14 cellular contexts compared by ENCODE assay signal in the genomic region with DNA sequence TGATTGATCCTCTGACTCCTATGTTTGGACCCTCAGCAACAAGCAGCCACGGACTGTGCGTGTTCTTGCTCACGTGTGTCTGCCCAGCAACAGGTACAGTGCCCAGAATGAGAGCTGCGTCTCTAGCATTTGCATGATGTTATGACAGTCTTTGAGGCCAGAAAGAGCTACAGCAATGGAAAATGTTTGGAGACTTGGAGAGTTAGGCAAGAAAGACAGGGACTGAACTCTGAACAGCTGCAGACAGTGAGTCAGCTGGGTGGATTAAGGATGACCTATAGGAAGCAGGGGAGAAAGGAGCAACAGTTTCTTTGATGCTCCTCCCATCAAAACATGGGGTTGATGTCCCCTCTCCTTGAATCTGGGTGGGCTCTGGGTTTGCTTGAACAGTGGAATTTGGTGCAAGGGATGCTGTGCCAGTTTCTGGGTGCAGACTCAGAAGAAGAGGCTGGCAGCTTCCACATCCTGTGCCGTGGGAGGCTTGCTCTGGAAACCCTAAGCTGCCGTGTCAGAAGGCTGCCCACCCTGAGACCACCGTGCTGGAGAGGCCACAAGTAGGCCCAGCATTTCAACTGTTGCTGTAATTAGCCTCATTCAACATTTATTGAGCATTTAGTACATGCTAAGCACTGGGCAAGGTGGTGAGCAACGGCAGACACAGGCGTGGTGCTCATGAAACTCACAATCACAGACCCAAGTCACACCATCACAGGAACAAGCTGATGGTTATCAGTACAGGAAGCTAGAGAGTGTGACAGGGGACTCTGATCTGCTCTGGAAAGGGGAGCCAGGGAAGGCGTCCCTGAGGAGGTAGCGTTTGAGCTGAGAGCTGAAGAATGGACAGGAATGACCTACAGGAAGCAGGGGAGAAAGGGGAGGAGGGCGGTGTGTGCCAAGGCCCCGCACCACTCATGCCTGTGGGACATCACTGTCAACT. TPM values are rescaled to one million over a fixed set of nuclear protein-coding genes. Genes with fewer than 3 reads are reported as not detected.
DNase-seq lines count a peak whose midpoint lies in the region; ATAC-seq and TF ChIP-seq lines count a peak whose summit lies in the region.
"Had no signal": no experiment of that assay in that cellular context is flagged by ENCODE, and none has a peak within 500 bp of the region (broad histone marks: within the 10 kb centered on the region; RNA-seq: fewer than 3 reads in every experiment).

No MANE protein-coding gene starts in this region.

- H3K9me3 Mint-ChIP-seq in activated CD8-positive, alpha-beta T cell treated with anti-CD3 and anti-CD28 coated beads for 36 hours = no peaks in the 10 kb centered on the region
- H3K9me3 Mint-ChIP-seq in stimulated activated effector memory CD8-positive, alpha-beta T cell treated with anti-CD3 and anti-CD28 coated beads, Interleukin-12 subunit alpha, Interleukin-12 subunit beta, amount 100 ng/mL, for 72 hours = no peaks in the 10 kb centered on the region
- H3K9me3 Mint-ChIP-seq in type B pancreatic cell = no peaks in the 10 kb centered on the region

- no peak overlapping the region for H3K4me3 Mint-ChIP-seq in activated CD8-positive, alpha-beta T cell treated with anti-CD3 and anti-CD28 coated beads for 36 hours
- H3K4me3 Mint-ChIP-seq in stimulated activated effector memory CD8-positive, alpha-beta T cell treated with anti-CD3 and anti-CD28 coated beads, Interleukin-12 subunit alpha, Interleukin-12 subunit beta, amount 100 ng/mL, for 72 hours = peak overlapping the region; percentile 10
- no peak overlapping the region for H3K4me3 Mint-ChIP-seq in type B pancreatic cell
- H3K4me3 Mint-ChIP-seq: B cell had no signal

- POLR2A ChIA-PET in activated CD8-positive, alpha-beta T cell treated with anti-CD3 and anti-CD28 coated beads for 36 hours (lab: Charles Lee) = interaction anchor here (0.6 kb wide), 1 partner anchor 33 kb away, joined by 3 read pairs; no protein-coding TSS in a partner anchor

- H3K27me3 Mint-ChIP-seq in activated CD8-positive, alpha-beta T cell treated with anti-CD3 and anti-CD28 coated beads for 36 hours = peaks cover 25% of the 10 kb centered on the region
- H3K27me3 Mint-ChIP-seq in type B pancreatic cell = no peaks in the 10 kb centered on the region
- H3K27me3 Mint-ChIP-seq: B cell had no signal

- H3K27ac Mint-ChIP-seq in activated CD8-positive, alpha-beta T cell treated with anti-CD3 and anti-CD28 coated beads for 36 hours = no peak overlapping the region
- H3K27ac Mint-ChIP-seq in stimulated activated effector memory CD8-positive, alpha-beta T cell treated with anti-CD3 and anti-CD28 coated beads, Interleukin-12 subunit alpha, Interleukin-12 subunit beta, amount 100 ng/mL, for 72 hours = no peak overlapping the region
- no peak overlapping the region for H3K27ac Mint-ChIP-seq in type B pancreatic cell
- H3K27ac Mint-ChIP-seq: B cell had no signal

- intact Hi-C loops in activated CD8-positive, alpha-beta T cell treated with anti-CD3 and anti-CD28 coated beads for 36 hours (cut with micrococcal nuclease) = no loop called here

- peaks cover 22% of the 10 kb centered on the region for H3K4me1 Mint-ChIP-seq in activated CD8-positive, alpha-beta T cell treated with anti-CD3 and anti-CD28 coated beads for 36 hours (ENCODE audit: low read depth)
- peaks cover 59% of the 10 kb centered on the region for H3K4me1 Mint-ChIP-seq in stimulated activated effector memory CD8-positive, alpha-beta T cell treated with anti-CD3 and anti-CD28 coated beads, Interleukin-12 subunit alpha, Interleukin-12 subunit beta, amount 100 ng/mL, for 72 hours
- H3K4me1 Mint-ChIP-seq in type B pancreatic cell (ENCODE audit: unreplicated experiment) = no peaks in the 10 kb centered on the region

- H3K4me3 ChIP-seq in fibroblast of villous mesenchyme (ENCODE audit: low read depth, low read length) = no peak overlapping the region

- no peak for TF ChIP-seq CTCF in activated CD8-positive, alpha-beta T cell treated with anti-CD3 and anti-CD28 coated beads for 36 hours (IDR thresholded peaks at IDR 0.05)
- TF ChIP-seq CTCF in fibroblast of villous mesenchyme (IDR thresholded peaks at IDR 0.05; ENCODE audit: insufficient read depth, low read depth, low read length) (no peak), type B pancreatic cell (conservative IDR thresholded peaks at IDR 0.05) (no peak)

- peak; percentile 11 for DNase-seq in activated naive CD4-positive, alpha-beta T cell treated with Interleukin-2 at 50 U/mL for 16 hours
- no peak for DNase-seq in activated naive CD4-positive, alpha-beta T cell (lab: John Stamatoyannopoulos, UW)
- peak; percentile 31 for DNase-seq in activated CD8-positive, alpha-beta T cell treated with anti-CD3 and anti-CD28 coated beads for 36 hours
- peak; percentile 87 for DNase-seq in fibroblast of villous mesenchyme (ENCODE audit: low read depth)
- DNase-seq in stimulated activated effector memory CD8-positive, alpha-beta T cell treated with anti-CD3 and anti-CD28 coated beads, Interleukin-12 subunit alpha, Interleukin-12 subunit beta, amount 100 ng/mL, for 72 hours (ENCODE audit: low spot score in 2 of 2) = no peak
- DNase-seq in type B pancreatic cell (ENCODE audit: extremely low spot score, unreplicated experiment) = no peak
- no peak for DNase-seq in NCI-H1092 treated with DMSO at 0.1 percent for 48 hours (lab: John Stamatoyannopoulos, UW)
- DNase-seq: dermis blood vessel endothelial cell; NCI-H2107; OCI-M1; stimulated activated CD4-positive, alpha-beta T cell treated with anti-CD3 and anti-CD28 coated beads, Interleukin-12 subunit alpha, Interleukin-12 subunit beta, amount 100 ng/mL, for 4 hours; T-helper 9 cell had no signal

- CTCF ChIA-PET in activated CD8-positive, alpha-beta T cell treated with anti-CD3 and anti-CD28 coated beads for 36 hours (lab: Charles Lee) = interaction anchor here (1.2 to 2.9 kb wide), 3 partner anchors 21 to 165 kb away, joined by 3 to 7 read pairs (median 4); no protein-coding TSS in a partner anchor

- peaks cover 5% of the 10 kb centered on the region for H3K36me3 Mint-ChIP-seq in activated CD8-positive, alpha-beta T cell treated with anti-CD3 and anti-CD28 coated beads for 36 hours (ENCODE audit: low read depth)
- no peaks in the 10 kb centered on the region for H3K36me3 Mint-ChIP-seq in stimulated activated effector memory CD8-positive, alpha-beta T cell treated with anti-CD3 and anti-CD28 coated beads, Interleukin-12 subunit alpha, Interleukin-12 subunit beta, amount 100 ng/mL, for 72 hours
- H3K36me3 Mint-ChIP-seq in type B pancreatic cell = no peaks in the 10 kb centered on the region

- peak; percentile 78 for ATAC-seq in activated CD8-positive, alpha-beta T cell treated with anti-CD3 and anti-CD28 coated beads for 36 hours
- peak; percentile 81 for ATAC-seq in stimulated activated effector memory CD8-positive, alpha-beta T cell treated with anti-CD3 and anti-CD28 coated beads, Interleukin-12 subunit alpha, Interleukin-12 subunit beta, amount 100 ng/mL, for 72 hours
- ATAC-seq in HG03108 (IDR thresholded peaks at IDR 0.05; ENCODE audit: unreplicated experiment) = no peak

RNA-seq across cellular contexts. Expression of a gene that starts 21.7 kb away (rescaled TPM):
- under 1 TPM; 0.20 TPM for total RNA-seq in activated CD8-positive, alpha-beta T cell treated with anti-CD3 and anti-CD28 coated beads for 36 hours
- total RNA-seq in fibroblast of villous mesenchyme (not detected in 2 replicates), type B pancreatic cell (ENCODE audit: low replicate concordance) (not detected in 2 replicates)
- total RNA-seq: dermis blood vessel endothelial cell had no signal

RNA-seq across cellular contexts. Expression of a gene that starts 35.2 kb away (rescaled TPM):
- total RNA-seq in activated CD8-positive, alpha-beta T cell treated with anti-CD3 and anti-CD28 coated beads for 36 hours = 1 to 10 TPM; 3.2 to 3.4 TPM
- total RNA-seq in fibroblast of villous mesenchyme (under 0.01 TPM in 2 replicates), type B pancreatic cell (ENCODE audit: low replicate concordance) (not detected in 2 replicates)
- total RNA-seq: B cell, dermis blood vessel endothelial cell had no signal

Comparison
In these comparisons a context has a peak if more than half of its experiments do, and no peak if none do; other contexts are left out.
1. DNase-seq: peak in activated naive CD4-positive, alpha-beta T cell treated with Interleukin-2 at 50 U/mL for 16 hours (single experiment), activated CD8-positive, alpha-beta T cell treated with anti-CD3 and anti-CD28 coated beads for 36 hours (single experiment) and fibroblast of villous mesenchyme (single experiment); none in activated naive CD4-positive, alpha-beta T cell (0 of 4), stimulated activated effector memory CD8-positive, alpha-beta T cell treated with anti-CD3 and anti-CD28 coated beads, Interleukin-12 subunit alpha, Interleukin-12 subunit beta, amount 100 ng/mL, for 72 hours (0 of 2), type B pancreatic cell (single experiment) and NCI-H1092 treated with DMSO at 0.1 percent for 48 hours (single experiment).